ENCODE assay signal across 1 cellular context in the genomic region with DNA sequence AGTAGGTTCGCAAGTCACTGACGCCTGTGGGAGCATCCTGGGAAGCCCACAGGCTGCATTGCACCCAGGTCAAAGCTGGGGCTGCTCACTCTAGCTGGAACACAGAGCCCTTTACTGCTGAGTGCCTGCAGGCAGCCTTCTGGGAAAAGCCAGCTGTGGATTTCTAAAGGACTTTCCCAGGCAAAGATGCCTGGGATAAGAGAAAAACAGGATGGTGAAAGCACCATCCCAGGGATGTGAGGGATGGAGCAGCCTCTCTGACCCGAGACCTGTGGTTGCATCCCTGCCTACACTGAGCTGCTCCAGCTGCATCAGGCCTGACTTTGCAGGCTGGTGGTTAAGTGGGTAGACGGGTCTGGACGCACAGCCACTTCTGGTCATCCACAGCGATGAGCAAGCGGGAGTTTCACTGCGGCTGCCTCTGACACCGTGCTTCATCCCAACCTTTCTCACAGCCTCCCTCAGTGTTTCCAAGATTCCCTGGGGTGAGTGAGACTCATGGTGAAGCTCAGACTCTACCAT.
TF ChIP-seq lines count a peak whose summit lies in the region.

No MANE protein-coding gene starts in this region.

TF ChIP-seq in H1, 55 proteins besides CTCF, POLR2A, EP300 and RAD21:
- TF ChIP-seq SAP30 (IDR thresholded peaks at IDR 0.05; ENCODE audit: insufficient read depth, insufficient replicate concordance, low read length) (no peak), EGR1 (IDR thresholded peaks at IDR 0.05; ENCODE audit: borderline replicate concordance, low read depth, low read length) (no peak), SP2 (IDR thresholded peaks at IDR 0.05; ENCODE audit: low read length) (no peak), ZNF274 (IDR thresholded peaks at IDR 0.05; ENCODE audit: borderline replicate concordance, extremely low read depth, low read length) (no peak), POLR2AphosphoS5 (IDR thresholded peaks at IDR 0.05; ENCODE audit: low read depth, low read length) (no peak), RFX5 (IDR thresholded peaks at IDR 0.05; ENCODE audit: borderline replicate concordance, low read depth, low read length) (no peak), CHD1 (IDR thresholded peaks at IDR 0.05; ENCODE audit: low read depth, low read length) (no peak), GABPA (IDR thresholded peaks at IDR 0.05; ENCODE audit: borderline replicate concordance, insufficient read depth, low read length) (no peak), SUZ12 (IDR thresholded peaks at IDR 0.05; ENCODE audit: low read length) (no peak)
